ENCODE assay signal across 1 cellular context in genomic region chr6:35402136-35402855, GRCh38.
A peak's percentile ranks its signal among the peaks of the same experiment; 100 is the strongest.
TF ChIP-seq lines count a peak whose summit lies in the region.

No MANE protein-coding gene starts in this region.

TF ChIP-seq in K562, 482 proteins besides CTCF, POLR2A, EP300 and RAD21:
- TF ChIP-seq EGR1 (conservative IDR thresholded peaks at IDR 0.05) (peak; percentile 38; the same call in 1 of the 2 replicates), ZNF146 (CRISPR knock-in tag; IDR thresholded peaks at IDR 0.05; ENCODE audit: unreplicated experiment) (no peak), ADNP (tag; IDR thresholded peaks at IDR 0.05) (no peak), HEY1 (CRISPR knock-in tag; IDR thresholded peaks at IDR 0.05; ENCODE audit: borderline replicate concordance) (no peak)
